Comparison of ENCODE assay signal across 9 cellular contexts in genomic region chr10:51879238-51879637, GRCh38.
DNase-seq lines count a peak whose midpoint lies in the region; ATAC-seq and TF ChIP-seq lines count a peak whose summit lies in the region.
"Had no signal": no experiment of that assay in that cellular context is flagged by ENCODE, and none has a peak within 500 bp of the region (broad histone marks: within the 10 kb centered on the region; RNA-seq: fewer than 3 reads in every experiment).

No MANE protein-coding gene starts in this region.

- peaks cover 4 to 6% of the 10 kb centered on the region in 2 donors for H3K4me1 Mint-ChIP-seq in effector memory CD8-positive, alpha-beta T cell (ENCODE audit: low read depth in 2 of 2)

- H3K4me3 Mint-ChIP-seq in effector memory CD8-positive, alpha-beta T cell, result peak overlapping the region; percentile 43 to 49

- H3K27ac ChIP-seq in psoas muscle (no peak overlapping the region), dorsolateral prefrontal cortex (peak overlapping the region in 5 of 59 donors; percentile 2 to 43 (median 37))
- H3K27ac ChIP-seq: BLaER1 had no signal

- H3K36me3 ChIP-seq in psoas muscle (ENCODE audit: insufficient read depth in 1 of 2, low read depth in 1 of 2), result no peaks in the 10 kb centered on the region
- H3K36me3 ChIP-seq: BLaER1 had no signal

- WGBS in psoas muscle, 3 donors, result 17 to 25% (median 20%) methylated on average over 1 of the region's 1 CpG

- no peaks in the 10 kb centered on the region for H3K9me3 Mint-ChIP-seq in effector memory CD8-positive, alpha-beta T cell

- intact Hi-C loops in psoas muscle (cut with DNase I) (no loop called here), dorsolateral prefrontal cortex (cut with DNase I) (loop anchor here in 1 of 2 donors (5.0 kb wide), 1 partner anchor 78 kb away; no protein-coding TSS in a partner anchor)

- peaks cover 6% of the 10 kb centered on the region for H3K4me1 ChIP-seq in psoas muscle
- H3K4me1 ChIP-seq: BLaER1 had no signal

- ATAC-seq in HG02571 (IDR thresholded peaks at IDR 0.05; ENCODE audit: unreplicated experiment) (peak; percentile 90), psoas muscle (peak; percentile 71 to 87 (median 83))
- peak; percentile 63 for ATAC-seq in effector memory CD8-positive, alpha-beta T cell (replicated peaks)

- H3K27me3 ChIP-seq in psoas muscle (ENCODE audit: insufficient read depth in 3 of 3, low read length in 2 of 3), result no peaks in the 10 kb centered on the region
- no peaks in the 10 kb centered on the region for H3K27me3 ChIP-seq in dorsolateral prefrontal cortex
- H3K27me3 ChIP-seq: BLaER1 had no signal

- DNase-seq in NCI-H446 treated with DMSO at 0.1 percent for 48 hours (lab: John Stamatoyannopoulos, UW), result peak; percentile 3
- no peak for DNase-seq in NCI-H446 (lab: John Stamatoyannopoulos, UW)
- DNase-seq in NCI-H69 (lab: John Stamatoyannopoulos, UW), result peak; percentile 51
- no peak for DNase-seq in effector memory CD8-positive, alpha-beta T cell
- DNase-seq in psoas muscle, result peak in 1 of 2 donors; percentile 18
- DNase-seq in OCI-M2 (lab: John Stamatoyannopoulos, UW; ENCODE audit: unreplicated experiment), result no peak
- no peak for DNase-seq in dorsolateral prefrontal cortex

- no peaks in the 10 kb centered on the region for H3K9me3 ChIP-seq in psoas muscle

- H3K27ac Mint-ChIP-seq in effector memory CD8-positive, alpha-beta T cell, result peak overlapping the region; percentile 64 to 70

- H3K36me3 Mint-ChIP-seq in effector memory CD8-positive, alpha-beta T cell (ENCODE audit: insufficient read depth), result no peaks in the 10 kb centered on the region

- no peak for TF ChIP-seq CTCF in psoas muscle (IDR thresholded peaks at IDR 0.05)
- no peak for TF ChIP-seq CTCF in dorsolateral prefrontal cortex (IDR thresholded peaks at IDR 0.05 in 54 of 56, conservative IDR thresholded peaks at IDR 0.05 in 2 of 56; ENCODE audit: low read depth in 1 of 56, partially characterized antibody in 56 of 56)

- H3K27me3 Mint-ChIP-seq in effector memory CD8-positive, alpha-beta T cell, result no peaks in the 10 kb centered on the region

- H3K4me3 ChIP-seq in psoas muscle (no peak overlapping the region), dorsolateral prefrontal cortex (no peak overlapping the region)
- H3K4me3 ChIP-seq: BLaER1 had no signal

Comparison
In these comparisons a context has a peak if more than half of its experiments do, and no peak if none do; other contexts are left out.
1. DNase-seq: peak in NCI-H446 treated with DMSO at 0.1 percent for 48 hours (single experiment) and NCI-H69 (single experiment); none in NCI-H446 (0 of 2), effector memory CD8-positive, alpha-beta T cell (0 of 3), OCI-M2 (single experiment) and dorsolateral prefrontal cortex (0 of 10).
2. Peak in every context shown above with its lines, with median percentiles within 50 percentile points of each other: ATAC-seq.